ENCODE assay signal across 10 cellular contexts in the genomic region with DNA sequence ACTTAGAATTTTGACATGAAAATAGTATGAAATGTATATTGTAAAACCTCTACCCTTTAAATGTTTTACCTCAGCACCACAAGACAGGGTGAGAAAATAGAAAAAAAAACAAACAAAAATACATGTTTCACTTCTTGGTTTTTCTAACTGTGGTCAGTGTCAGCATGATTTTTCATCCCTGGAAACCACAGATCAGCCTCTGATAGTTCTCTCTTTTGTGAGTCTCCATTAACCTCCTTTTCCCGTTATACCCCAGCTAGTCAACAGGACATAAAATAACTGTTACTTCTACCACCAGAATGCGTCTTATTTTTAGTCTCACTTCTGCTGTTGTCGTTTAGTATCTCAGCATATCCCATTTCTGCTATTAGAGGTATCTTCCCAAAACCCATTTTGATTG. TPM values are rescaled to one million over a fixed set of nuclear protein-coding genes. Genes with fewer than 3 reads are reported as not detected.
DNase-seq lines count a peak whose midpoint lies in the region; ATAC-seq and TF ChIP-seq lines count a peak whose summit lies in the region.
"Had no signal": no experiment of that assay in that cellular context is flagged by ENCODE, and none has a peak within 500 bp of the region (broad histone marks: within the 10 kb centered on the region; RNA-seq: fewer than 3 reads in every experiment).

No MANE protein-coding gene starts in this region.

- no peaks in the 10 kb centered on the region for H3K27me3 Mint-ChIP-seq in activated CD4-positive, alpha-beta memory T cell treated with anti-CD3 and anti-CD28 coated beads, Interleukin-2, amount 10 ng/mL, durations not matched to agents 7 days and 5 days
- no peaks in the 10 kb centered on the region for H3K27me3 Mint-ChIP-seq in activated CD4-positive, alpha-beta memory T cell treated with anti-CD3 and anti-CD28 coated beads for 36 hours
- H3K27me3 Mint-ChIP-seq in activated T-cell treated with anti-CD3 and anti-CD28 coated beads, Interleukin-2, amount 50 U/mL, for 24 hours: no peaks in the 10 kb centered on the region

- peaks cover 34% of the 10 kb centered on the region for H3K4me1 ChIP-seq in OCI-LY7 (ENCODE audit: insufficient read depth, low read length, poor library complexity, severe bottlenecking)
- H3K4me1 ChIP-seq: A549 had no signal

- peaks cover 58% of the 10 kb centered on the region for H3K36me3 ChIP-seq in OCI-LY7 (ENCODE audit: insufficient read depth, low read length)

- no peaks in the 10 kb centered on the region for H3K9me2 ChIP-seq in OCI-LY7 (ENCODE audit: insufficient read depth, low read length)

- H3K27ac ChIP-seq in OCI-LY7 (ENCODE audit: low read depth, low read length, poor library complexity, severe bottlenecking): peak overlapping the region; percentile 50
- H3K27ac ChIP-seq in caudate nucleus (ENCODE audit: low read depth, low read length): no peak overlapping the region
- H3K27ac ChIP-seq: A549 had no signal

- BruUV-seq in OCI-LY7 (replicated peaks; lab: Mats Ljungman, UMichigan): no TSS peak

- H3K9me3 ChIP-seq in OCI-LY7 (ENCODE audit: low read length): no peaks in the 10 kb centered on the region
- H3K9me3 ChIP-seq: A549 had no signal

- H3K79me2 ChIP-seq in OCI-LY7 (ENCODE audit: insufficient read depth, low read depth, low read length): peaks cover 74% of the 10 kb centered on the region; the same call in 1 of the 2 replicates

- POLR2A ChIA-PET in activated CD4-positive, alpha-beta memory T cell treated with anti-CD3 and anti-CD28 coated beads, Interleukin-2, amount 10 ng/mL, durations not matched to agents 7 days and 5 days (lab: Charles Lee): no interaction called here
- POLR2A ChIA-PET in activated CD4-positive, alpha-beta memory T cell treated with anti-CD3 and anti-CD28 coated beads for 36 hours (lab: Charles Lee): no interaction called here
- POLR2A ChIA-PET in OCI-LY7 (lab: Charles Lee): interaction anchor here (0.5 to 2.0 kb wide), 8 partner anchors 9 to 1435 kb away, joined by 3 to 5 read pairs (median 3); no protein-coding TSS in a partner anchor

- no peaks in the 10 kb centered on the region for H3K9me3 Mint-ChIP-seq in activated CD4-positive, alpha-beta memory T cell treated with anti-CD3 and anti-CD28 coated beads, Interleukin-2, amount 10 ng/mL, durations not matched to agents 7 days and 5 days
- no peaks in the 10 kb centered on the region for H3K9me3 Mint-ChIP-seq in activated CD4-positive, alpha-beta memory T cell treated with anti-CD3 and anti-CD28 coated beads for 36 hours
- H3K9me3 Mint-ChIP-seq in stimulated activated effector memory CD8-positive, alpha-beta T cell treated with anti-CD3 and anti-CD28 coated beads, Interleukin-12 subunit alpha, Interleukin-12 subunit beta, amount 100 ng/mL, for 72 hours: no peaks in the 10 kb centered on the region
- no peaks in the 10 kb centered on the region for H3K9me3 Mint-ChIP-seq in activated T-cell treated with anti-CD3 and anti-CD28 coated beads, Interleukin-2, amount 50 U/mL, for 24 hours

- no peak for TF ChIP-seq CTCF in OCI-LY7 (conservative IDR thresholded peaks at IDR 0.05; ENCODE audit: low read length)

- CTCF ChIA-PET in activated CD4-positive, alpha-beta memory T cell treated with anti-CD3 and anti-CD28 coated beads, Interleukin-2, amount 10 ng/mL, durations not matched to agents 7 days and 5 days (lab: Charles Lee): no interaction called here
- CTCF ChIA-PET in activated CD4-positive, alpha-beta memory T cell treated with anti-CD3 and anti-CD28 coated beads for 36 hours (lab: Charles Lee): no interaction called here
- CTCF ChIA-PET in OCI-LY7 (lab: Charles Lee; ENCODE audit: unreplicated experiment): no interaction called here

- no peak overlapping the region for H2AFZ ChIP-seq in OCI-LY7 (ENCODE audit: low read length)

- H3K4me3 ChIP-seq in OCI-LY7 (ENCODE audit: low read depth, low read length, poor library complexity, severe bottlenecking): peak overlapping the region; percentile 16
- H3K4me3 ChIP-seq: A549, lung had no signal

- H3K4me1 Mint-ChIP-seq in activated CD4-positive, alpha-beta memory T cell treated with anti-CD3 and anti-CD28 coated beads, Interleukin-2, amount 10 ng/mL, durations not matched to agents 7 days and 5 days: peaks cover 16% of the 10 kb centered on the region
- peaks cover 29% of the 10 kb centered on the region for H3K4me1 Mint-ChIP-seq in activated CD4-positive, alpha-beta memory T cell treated with anti-CD3 and anti-CD28 coated beads for 36 hours (ENCODE audit: low read depth)
- H3K4me1 Mint-ChIP-seq in stimulated activated effector memory CD8-positive, alpha-beta T cell treated with anti-CD3 and anti-CD28 coated beads, Interleukin-12 subunit alpha, Interleukin-12 subunit beta, amount 100 ng/mL, for 72 hours: peaks cover 34% of the 10 kb centered on the region
- H3K4me1 Mint-ChIP-seq in activated T-cell treated with anti-CD3 and anti-CD28 coated beads, Interleukin-2, amount 50 U/mL, for 24 hours (ENCODE audit: low read depth): peaks cover 44% of the 10 kb centered on the region

- peak; percentile 92 for ATAC-seq in HG03025 (IDR thresholded peaks at IDR 0.05; ENCODE audit: low FRiP score, unreplicated experiment)
- peak; percentile 92 for ATAC-seq in stimulated activated effector memory CD8-positive, alpha-beta T cell treated with anti-CD3 and anti-CD28 coated beads, Interleukin-12 subunit alpha, Interleukin-12 subunit beta, amount 100 ng/mL, for 72 hours
- ATAC-seq: A549 had no signal

- peak overlapping the region; percentile 47 for H3K27ac Mint-ChIP-seq in activated CD4-positive, alpha-beta memory T cell treated with anti-CD3 and anti-CD28 coated beads, Interleukin-2, amount 10 ng/mL, durations not matched to agents 7 days and 5 days
- no peak overlapping the region for H3K27ac Mint-ChIP-seq in activated CD4-positive, alpha-beta memory T cell treated with anti-CD3 and anti-CD28 coated beads for 36 hours
- H3K27ac Mint-ChIP-seq in stimulated activated effector memory CD8-positive, alpha-beta T cell treated with anti-CD3 and anti-CD28 coated beads, Interleukin-12 subunit alpha, Interleukin-12 subunit beta, amount 100 ng/mL, for 72 hours: no peak overlapping the region
- no peak overlapping the region for H3K27ac Mint-ChIP-seq in activated T-cell treated with anti-CD3 and anti-CD28 coated beads, Interleukin-2, amount 50 U/mL, for 24 hours

- no peak for DNase-seq in activated CD4-positive, alpha-beta memory T cell treated with anti-CD3 and anti-CD28 coated beads, Interleukin-2, amount 10 ng/mL, durations not matched to agents 7 days and 5 days
- DNase-seq in activated CD4-positive, alpha-beta memory T cell treated with anti-CD3 and anti-CD28 coated beads for 36 hours: no peak
- DNase-seq in OCI-LY7 (ENCODE audit: low spot score) (peak; percentile 57), HuH-7 (ENCODE audit: low spot score) (no peak), caudate nucleus (lab: John Stamatoyannopoulos, UW) (no peak)
- no peak for DNase-seq in stimulated activated effector memory CD8-positive, alpha-beta T cell treated with anti-CD3 and anti-CD28 coated beads, Interleukin-12 subunit alpha, Interleukin-12 subunit beta, amount 100 ng/mL, for 72 hours (ENCODE audit: low spot score in 2 of 2)
- no peak for DNase-seq in activated T-cell treated with anti-CD3 and anti-CD28 coated beads, Interleukin-2, amount 50 U/mL, for 24 hours

- peak overlapping the region; percentile 48 for H3K4me2 ChIP-seq in OCI-LY7 (ENCODE audit: low read length)
- H3K4me2 ChIP-seq: A549 had no signal

- H3K36me3 Mint-ChIP-seq in activated CD4-positive, alpha-beta memory T cell treated with anti-CD3 and anti-CD28 coated beads, Interleukin-2, amount 10 ng/mL, durations not matched to agents 7 days and 5 days (ENCODE audit: low read depth): peaks cover 26% of the 10 kb centered on the region
- H3K36me3 Mint-ChIP-seq in activated CD4-positive, alpha-beta memory T cell treated with anti-CD3 and anti-CD28 coated beads for 36 hours: peaks cover 19% of the 10 kb centered on the region
- peaks cover 11% of the 10 kb centered on the region for H3K36me3 Mint-ChIP-seq in stimulated activated effector memory CD8-positive, alpha-beta T cell treated with anti-CD3 and anti-CD28 coated beads, Interleukin-12 subunit alpha, Interleukin-12 subunit beta, amount 100 ng/mL, for 72 hours
- peaks cover 59% of the 10 kb centered on the region for H3K36me3 Mint-ChIP-seq in activated T-cell treated with anti-CD3 and anti-CD28 coated beads, Interleukin-2, amount 50 U/mL, for 24 hours (ENCODE audit: low read depth)

- no peak overlapping the region for H3K4me3 Mint-ChIP-seq in activated CD4-positive, alpha-beta memory T cell treated with anti-CD3 and anti-CD28 coated beads, Interleukin-2, amount 10 ng/mL, durations not matched to agents 7 days and 5 days
- no peak overlapping the region for H3K4me3 Mint-ChIP-seq in activated CD4-positive, alpha-beta memory T cell treated with anti-CD3 and anti-CD28 coated beads for 36 hours
- H3K4me3 Mint-ChIP-seq in stimulated activated effector memory CD8-positive, alpha-beta T cell treated with anti-CD3 and anti-CD28 coated beads, Interleukin-12 subunit alpha, Interleukin-12 subunit beta, amount 100 ng/mL, for 72 hours: no peak overlapping the region
- no peak overlapping the region for H3K4me3 Mint-ChIP-seq in activated T-cell treated with anti-CD3 and anti-CD28 coated beads, Interleukin-2, amount 50 U/mL, for 24 hours

- no peaks in the 10 kb centered on the region; the same call in 1 of the 2 replicates for H4K20me1 ChIP-seq in OCI-LY7 (ENCODE audit: insufficient read depth, low read length)

- intact Hi-C loops in activated CD4-positive, alpha-beta memory T cell treated with anti-CD3 and anti-CD28 coated beads for 36 hours (cut with micrococcal nuclease): loop anchor here (5.0 kb wide), 1 partner anchor 50 kb away; the partner anchor contains the start of gene KCNMB4
- intact Hi-C loops in OCI-LY7 (cut with micrococcal nuclease; ENCODE audit: unreplicated experiment): loop anchor here (5.0 kb wide), 2 partner anchors 55 to 70 kb away; no protein-coding TSS in a partner anchor

RNA-seq across cellular contexts. Expression of gene KCNMB4, which starts 48.3 kb away (rescaled TPM):
- under 1 TPM; 0.23 to 0.33 TPM for total RNA-seq in activated CD4-positive, alpha-beta memory T cell treated with anti-CD3 and anti-CD28 coated beads, Interleukin-2, amount 10 ng/mL, durations not matched to agents 7 days and 5 days
- total RNA-seq in activated CD4-positive, alpha-beta memory T cell treated with anti-CD3 and anti-CD28 coated beads for 36 hours: 1 to 10 TPM; 1.3 to 1.5 TPM
- total RNA-seq in OCI-LY7 (2014; rRNA removed; shearing (Covaris generic)): 3.0 and 5.8 TPM in 2 replicates
- total RNA-seq in OCI-LY7 (2022): 7.6 and 8.7 TPM in 2 replicates
